In genomic region chr1:90718411-90719320, GRCh38 we compare ENCODE assay signal across 9 cellular contexts. TPM values are rescaled to one million over a fixed set of nuclear protein-coding genes. Genes with fewer than 3 reads are reported as not detected.
DNase-seq lines count a peak whose midpoint lies in the region; ATAC-seq and TF ChIP-seq lines count a peak whose summit lies in the region.
"Had no signal": no experiment of that assay in that cellular context is flagged by ENCODE, and none has a peak within 500 bp of the region (broad histone marks: within the 10 kb centered on the region; RNA-seq: fewer than 3 reads in every experiment).

No MANE protein-coding gene starts in this region.

- POLR2A ChIA-PET in A673 (lab: Charles Lee; ENCODE audit: low non-redundant PET) = interaction anchor here (0.6 kb wide), 1 partner anchor 686 kb away, joined by 3 read pairs; no protein-coding TSS in a partner anchor

- H3K27ac Mint-ChIP-seq in brain = peak overlapping the region in 3 of 5 experiments; percentile 43 to 80 (median 78)

- H3K4me3 ChIP-seq in A673 (ENCODE audit: low read depth, low read length, poor library complexity, severe bottlenecking) = peak overlapping the region; percentile 75
- H3K4me3 ChIP-seq in GM23248 = peak overlapping the region; percentile 58
- H3K4me3 ChIP-seq in mucosa of rectum (ENCODE audit: low read length in 2 of 2) = peak overlapping the region; percentile 47 to 62

- peak overlapping the region; percentile 88 for H3K27ac ChIP-seq in A673 (ENCODE audit: low read depth, low read length, poor library complexity, severe bottlenecking)
- H3K27ac ChIP-seq in GM23248 = no peak overlapping the region
- H3K27ac ChIP-seq in mucosa of rectum (ENCODE audit: low read depth in 2 of 2, low read length in 2 of 2) = no peak overlapping the region

- no peak for ATAC-seq in GM21528 (IDR thresholded peaks at IDR 0.05; ENCODE audit: low FRiP score, unreplicated experiment)
- no peak for ATAC-seq in GM21737 (IDR thresholded peaks at IDR 0.05; ENCODE audit: unreplicated experiment)

- intact Hi-C loops in A673 (cut with micrococcal nuclease; ENCODE audit: unreplicated experiment) = no loop called here

- DNase-seq in A673 (ENCODE audit: low spot score) (peak; percentile 69), GM23248 (peak; percentile 37), mucosa of gallbladder (ENCODE audit: low spot score) (no peak), NCI-H526 treated with DMSO at 0.1 percent for 48 hours (lab: John Stamatoyannopoulos, UW) (no peak)

- no peaks in the 10 kb centered on the region for H3K9me2 ChIP-seq in GM23248 (ENCODE audit: insufficient read depth)

- WGBS in GM23248 (ENCODE audit: low coverage in 1 of 2, low lambda C conversion rate in 2 of 2, missing lambda C conversion rate in 2 of 2), 2 experiments = 4% methylated on average over 65 to 66 of the region's 66 CpGs

- peaks cover 100% of the 10 kb centered on the region for H3K27me3 Mint-ChIP-seq in brain

- H3K4me1 Mint-ChIP-seq in brain = peaks cover 37% of the 10 kb centered on the region

- TSS peak; percentile 45 for BruUV-seq in A673 (replicated peaks; lab: Mats Ljungman, UMichigan)

- no peaks in the 10 kb centered on the region for H3K27me3 ChIP-seq in A673 (replicated peaks; ENCODE audit: insufficient read depth, low read depth, low read length, poor library complexity)
- peaks cover 94% of the 10 kb centered on the region for H3K27me3 ChIP-seq in GM23248 (replicated peaks; ENCODE audit: insufficient read depth)
- H3K27me3 ChIP-seq in mucosa of rectum (ENCODE audit: control insufficient read depth in 2 of 2, insufficient read depth in 2 of 2, low read length in 2 of 2) = peaks cover 70 to 82% of the 10 kb centered on the region in 2 donors

- H3K9ac ChIP-seq in GM23248 = no peak overlapping the region
- H3K9ac ChIP-seq in mucosa of rectum (ENCODE audit: low read depth in 1 of 2, low read length in 2 of 2) = no peak overlapping the region

- peak overlapping the region; percentile 74 for H3K4me2 ChIP-seq in GM23248 (ENCODE audit: unreplicated experiment)

- H2AFZ ChIP-seq in GM23248 = peak overlapping the region; percentile 67

- H3K4me3 Mint-ChIP-seq in brain = peak overlapping the region; percentile 88 to 91 (median 89)

- H3K9me3 ChIP-seq in A673 (ENCODE audit: low read depth, low read length, poor library complexity, severe bottlenecking) (no peaks in the 10 kb centered on the region), GM23248 (ENCODE audit: low read depth) (no peaks in the 10 kb centered on the region), mucosa of rectum (ENCODE audit: control insufficient read depth in 2 of 2, low read length in 2 of 2) (no peaks in the 10 kb centered on the region)

- H4K20me1 ChIP-seq in GM23248 (ENCODE audit: insufficient read depth) = no peaks in the 10 kb centered on the region

- CTCF ChIA-PET in A673 (lab: Charles Lee) = no interaction called here

- H3K9me3 Mint-ChIP-seq in brain = peaks cover 9 to 38% (median 20%) of the 10 kb centered on the region in 5 experiments

- H3K4me1 ChIP-seq in A673 (ENCODE audit: insufficient read depth, low read length, poor library complexity, severe bottlenecking) (peaks cover 12% of the 10 kb centered on the region), GM23248 (ENCODE audit: insufficient read depth) (no peaks in the 10 kb centered on the region), mucosa of rectum (ENCODE audit: control insufficient read depth in 2 of 2, insufficient read depth in 2 of 2, low read length in 2 of 2) (peaks cover 3 to 11% of the 10 kb centered on the region in 2 donors)

- no peaks in the 10 kb centered on the region for H3K79me2 ChIP-seq in GM23248 (ENCODE audit: insufficient read depth)

- TF ChIP-seq CTCF in A673 (conservative IDR thresholded peaks at IDR 0.05; ENCODE audit: low read depth, low read length) (no peak), brain (conservative IDR thresholded peaks at IDR 0.05) (no peak)

- in situ Hi-C loops in GM23248 (cut with MboI) = no loop called here

- no peaks in the 10 kb centered on the region for H3K36me3 Mint-ChIP-seq in brain

- H3K36me3 ChIP-seq in A673 (ENCODE audit: insufficient read depth, low read length, poor library complexity, severe bottlenecking) = peaks cover 28% of the 10 kb centered on the region
- no peaks in the 10 kb centered on the region for H3K36me3 ChIP-seq in GM23248 (ENCODE audit: low read depth)
- no peaks in the 10 kb centered on the region for H3K36me3 ChIP-seq in mucosa of rectum (ENCODE audit: control insufficient read depth in 2 of 2, insufficient read depth in 2 of 2, low read length in 2 of 2)

- H3F3A ChIP-seq in GM23248 (ENCODE audit: insufficient read depth) = no peaks in the 10 kb centered on the region

RNA-seq across cellular contexts. Expression of gene BARHL2, which starts 1.6 kb away (rescaled TPM):
- total RNA-seq in A673 (2021) (110 and 120 TPM in 2 replicates), mucosa of gallbladder (not detected)
- total RNA-seq in GM23248 (2014; rRNA removed; shearing (Covaris generic)) = not detected in 2 replicates
- polyA plus RNA-seq in GM23248 (2016; fragmentation: Nextera tagmentation; extraction: Ambion mirVana) (not detected in 2 replicates), brain (ENCODE audit: insufficient read depth, low read depth, low replicate concordance) (1.3 TPM)
- total RNA-seq: epithelial cell of proximal tubule had no signal

Comparison
In these comparisons a context has a peak if more than half of its experiments do, and no peak if none do; other contexts are left out.
1. DNase-seq: peak in A673 (single experiment) and GM23248 (single experiment); none in mucosa of gallbladder (single experiment) and NCI-H526 treated with DMSO at 0.1 percent for 48 hours (single experiment).
2. RNA of gene BARHL2, which starts 1.6 kb away (total RNA-seq): 110 to 120 TPM in A673; not detected in GM23248 and not detected in mucosa of gallbladder (single experiment); every median in the first group is over 100 times any median in the second.
3. Peak in every context shown above with its lines, with median percentiles within 50 percentile points of each other: H3K4me3 ChIP-seq.